ENCODE assay signal across 8 cellular contexts in genomic region chr20:62304331-62305148, GRCh38. TPM values are rescaled to one million over a fixed set of nuclear protein-coding genes. Genes with fewer than 3 reads are reported as not detected.
DNase-seq lines count a peak whose midpoint lies in the region; ATAC-seq and TF ChIP-seq lines count a peak whose summit lies in the region.

No MANE protein-coding gene starts in this region.

- no peaks in the 10 kb centered on the region for H3K9me3 Mint-ChIP-seq in progenitor cell of endocrine pancreas (ENCODE audit: low read depth)

- TF ChIP-seq POLR2A in esophagus squamous epithelium (IDR thresholded peaks at IDR 0.05): no peak

- H3K27me3 Mint-ChIP-seq in progenitor cell of endocrine pancreas: no peaks in the 10 kb centered on the region

- H3K4me3 ChIP-seq in GM06990 (replicated peaks; ENCODE audit: low read depth, low read length): peak overlapping the region; percentile 84
- peak overlapping the region; percentile 83 to 100 (median 92) for H3K4me3 ChIP-seq in esophagus squamous epithelium

- peaks cover 35% of the 10 kb centered on the region for H3K36me3 ChIP-seq in GM06990 (ENCODE audit: control insufficient read depth, insufficient read depth, low read length)
- H3K36me3 ChIP-seq in esophagus squamous epithelium: peaks cover 30 to 52% (median 32%) of the 10 kb centered on the region in 3 donors

- H3K9me3 ChIP-seq in esophagus squamous epithelium: no peaks in the 10 kb centered on the region

- peak overlapping the region; percentile 85 for H3K4me3 Mint-ChIP-seq in progenitor cell of endocrine pancreas (ENCODE audit: low read depth)

- H3K27ac ChIP-seq in RWPE1: peak overlapping the region; percentile 96
- H3K27ac ChIP-seq in esophagus squamous epithelium: peak overlapping the region; percentile 87 to 99 (median 98)

- WGBS in esophagus squamous epithelium, 2 donors: 30 to 34% methylated on average over 8 to 14 of the region's 29 CpGs

- peak overlapping the region; percentile 96 for H3K27ac Mint-ChIP-seq in progenitor cell of endocrine pancreas

- no peak for ATAC-seq in GM21423 (IDR thresholded peaks at IDR 0.05; ENCODE audit: unreplicated experiment)

- TF ChIP-seq CTCF in GM06990 (IDR thresholded peaks at IDR 0.05; ENCODE audit: insufficient read depth, low read length, poor library complexity, severe bottlenecking): no peak
- TF ChIP-seq CTCF in RWPE1 (conservative IDR thresholded peaks at IDR 0.05; ENCODE audit: low read depth): no peak
- TF ChIP-seq CTCF in esophagus squamous epithelium (IDR thresholded peaks at IDR 0.05): no peak
- no peak for TF ChIP-seq CTCF in progenitor cell of endocrine pancreas (IDR thresholded peaks at IDR 0.05; ENCODE audit: unreplicated experiment)
- TF ChIP-seq CTCF in GM10248 (IDR thresholded peaks at IDR 0.05; ENCODE audit: control extremely low read depth, extremely low read depth, low read depth, missing control alignments): no peak

- H3K27me3 ChIP-seq in GM06990 (replicated peaks; ENCODE audit: control insufficient read depth, insufficient read depth, low read length) (no peaks in the 10 kb centered on the region), esophagus squamous epithelium (no peaks in the 10 kb centered on the region)

- POLR2A ChIA-PET in RWPE1 (lab: Yijun Ruan, JAX; ENCODE audit: low non-redundant PET) (interaction anchor here (0.6 to 3.9 kb wide), 6 partner anchors 12 to 496 kb away, joined by 3 to 16 read pairs (median 3); partner anchors contain the start of genes LAMA5 and RPS21), GM10248 (lab: Yijun Ruan, JAX) (interaction anchor here (0.7 kb wide), 1 partner anchor 82 kb away, joined by 6 read pairs; the partner anchor contains the start of gene RPS21)

- intact Hi-C loops in esophagus squamous epithelium (cut with DNase I): loop anchor here (5.0 kb wide), 1 partner anchor 78 kb away; no protein-coding TSS in a partner anchor

- H3K4me1 Mint-ChIP-seq in progenitor cell of endocrine pancreas (ENCODE audit: low read depth): peaks cover 15% of the 10 kb centered on the region

- peaks cover 1% of the 10 kb centered on the region for H3K36me3 Mint-ChIP-seq in progenitor cell of endocrine pancreas (ENCODE audit: insufficient read depth)

- no peak for DNase-seq in GM06990 (ENCODE audit: extremely low read depth, insufficient read length)
- peak; percentile 55 for DNase-seq in RWPE1 (ENCODE audit: low spot score)
- DNase-seq in esophagus squamous epithelium (lab: John Stamatoyannopoulos, UW): no peak
- DNase-seq in progenitor cell of endocrine pancreas (ENCODE audit: low spot score, unreplicated experiment): no peak
- no peak for DNase-seq in NCI-H2196 (lab: John Stamatoyannopoulos, UW; ENCODE audit: unreplicated experiment)
- no peak for DNase-seq in GM10248 (ENCODE audit: extremely low spot score)
- DNase-seq in NCI-H524 (lab: John Stamatoyannopoulos, UW): no peak

- peaks cover 31 to 74% (median 46%) of the 10 kb centered on the region in 3 donors for H3K4me1 ChIP-seq in esophagus squamous epithelium

- CTCF ChIA-PET in RWPE1 (lab: Yijun Ruan, JAX) (interaction anchor here (0.6 to 5.0 kb wide), 9 partner anchors 11 to 78 kb away, joined by 3 to 35 read pairs (median 8); no protein-coding TSS in a partner anchor), GM10248 (lab: Yijun Ruan, JAX) (interaction anchor here (1.1 to 5.0 kb wide), 5 partner anchors 78 to 487 kb away, joined by 3 to 40 read pairs (median 4); no protein-coding TSS in a partner anchor)

RNA-seq across cellular contexts. Expression of gene ADRM1, which starts 1.7 kb away (rescaled TPM):
- 100 to 1,000 TPM; 126 to 173 (median 133) TPM for total RNA-seq in esophagus squamous epithelium
- total RNA-seq in progenitor cell of endocrine pancreas: 66.2 and 67.1 TPM in 2 replicates
